ENCODE assay signal across 10 cellular contexts in the genomic region with DNA sequence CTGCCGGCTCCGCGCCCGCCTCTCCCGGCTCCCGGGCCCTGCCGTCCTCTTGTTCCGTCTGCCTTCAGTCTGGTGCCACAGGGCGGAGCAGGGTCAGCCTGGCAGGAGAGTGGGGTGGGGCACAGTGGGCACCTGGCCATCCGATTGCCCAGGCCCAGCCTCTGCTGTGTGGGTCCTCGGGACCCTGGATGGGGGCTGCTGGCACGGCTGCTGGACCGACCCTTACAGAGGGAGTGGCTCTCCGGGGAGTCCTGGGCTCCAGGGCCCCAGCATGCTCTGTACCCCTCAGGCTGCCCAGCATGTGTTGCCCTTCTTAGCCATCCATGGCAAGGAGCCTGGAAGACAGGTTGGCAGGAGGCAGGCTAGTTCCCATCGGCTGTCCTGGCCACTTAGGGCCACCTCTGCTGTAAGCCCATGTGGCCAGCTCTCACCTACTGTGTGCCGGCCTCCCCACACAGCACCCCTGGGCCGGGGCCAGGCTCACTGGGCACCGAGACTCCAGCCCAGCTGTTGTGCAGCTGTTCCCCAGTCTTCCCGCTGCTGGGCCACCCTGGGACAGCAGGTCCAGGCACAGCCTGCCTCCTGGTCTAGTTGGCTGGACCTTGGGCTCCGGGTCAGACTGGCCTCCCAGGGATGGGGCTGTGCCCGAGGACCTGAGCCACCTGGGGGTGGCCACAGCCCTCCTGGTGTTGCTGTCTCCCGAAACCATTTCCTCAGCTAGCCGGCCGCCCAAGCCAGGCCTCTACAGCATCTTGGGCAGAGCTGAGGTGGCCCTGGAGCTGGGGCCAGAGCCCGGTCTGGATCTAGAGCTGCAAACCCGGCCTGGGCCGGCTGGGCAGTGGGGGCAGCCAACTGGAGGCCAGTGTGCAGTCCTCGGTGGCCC. TPM values are rescaled to one million over a fixed set of nuclear protein-coding genes. Genes with fewer than 3 reads are reported as not detected.
DNase-seq lines count a peak whose midpoint lies in the region; ATAC-seq, FAIRE-seq and TF ChIP-seq lines count a peak whose summit lies in the region.
"Had no signal": no experiment of that assay in that cellular context is flagged by ENCODE, and none has a peak within 500 bp of the region (broad histone marks: within the 10 kb centered on the region; RNA-seq: fewer than 3 reads in every experiment).

No MANE protein-coding gene starts in this region.

- WGBS in pancreas, 2 donors: 59 to 61% methylated on average over 28 of the region's 28 CpGs

- H3K4me3 ChIP-seq in AG10803 (ENCODE audit: low read length): peak overlapping the region; percentile 45
- H3K4me3 ChIP-seq in adipocyte (ENCODE audit: low read length): peak overlapping the region; percentile 69
- peak overlapping the region in 2 of 4 donors; percentile 9 to 20 for H3K4me3 ChIP-seq in pancreas

- TF ChIP-seq CTCF in AG10803 (conservative IDR thresholded peaks at IDR 0.05; ENCODE audit: low read length) (no peak), pancreas (IDR thresholded peaks at IDR 0.05) (no peak)

- H3K36me3 ChIP-seq in adipocyte (ENCODE audit: control insufficient read depth, insufficient read depth, low read length, severe bottlenecking): no peaks in the 10 kb centered on the region
- no peaks in the 10 kb centered on the region for H3K36me3 ChIP-seq in pancreas

- ATAC-seq in pancreas (peak in 1 of 4 donors; percentile 17), HG03469 (IDR thresholded peaks at IDR 0.05; ENCODE audit: unreplicated experiment) (no peak), HG03442 (IDR thresholded peaks at IDR 0.05; ENCODE audit: unreplicated experiment) (no peak)

- H3K9me3 ChIP-seq in adipocyte (ENCODE audit: control insufficient read depth, low read length): no peaks in the 10 kb centered on the region
- no peaks in the 10 kb centered on the region for H3K9me3 ChIP-seq in pancreas

- H3K9ac ChIP-seq in adipocyte (ENCODE audit: low read length): peak overlapping the region; percentile 88

- peak overlapping the region; percentile 68 to 88 (median 73) for H3K27ac ChIP-seq in pancreas

- peak; percentile 55 for DNase-seq in AG10803 (ENCODE audit: low read depth)
- DNase-seq in adipocyte (ENCODE audit: low read depth): no peak
- peak; percentile 39 for DNase-seq in globus pallidus (ENCODE audit: low spot score)
- peak in 2 of 6 donors; percentile 50 for DNase-seq in pancreas
- DNase-seq in OCI-M2 (lab: John Stamatoyannopoulos, UW; ENCODE audit: unreplicated experiment): no peak
- DNase-seq in activated T-cell treated with anti-CD3 and anti-CD28 coated beads, Interleukin-2, amount 50 U/mL, for 48 hours: no peak
- DNase-seq: activated CD8-positive, alpha-beta memory T cell treated with anti-CD3 and anti-CD28 coated beads for 24 hours; CD4-positive, CD25-positive, alpha-beta regulatory T cell had no signal

- H3K4me1 ChIP-seq in adipocyte (ENCODE audit: control insufficient read depth, insufficient read depth, low read length) (peaks cover 66% of the 10 kb centered on the region), pancreas (peaks cover 32 to 51% (median 37%) of the 10 kb centered on the region in 3 donors)

- H3K27me3 ChIP-seq in adipocyte (replicated peaks; ENCODE audit: control insufficient read depth, insufficient read depth, low read length): no peaks in the 10 kb centered on the region
- H3K27me3 ChIP-seq in pancreas: no peaks in the 10 kb centered on the region

- intact Hi-C loops in pancreas (cut with DNase I): no loop called here

- FAIRE-seq in pancreas (lab: Jason Lieb, UNC): no peak

RNA-seq across cellular contexts. Expression of a gene that starts 24.9 kb away (rescaled TPM):
- total RNA-seq in pancreas: 10 to 100 TPM in 2 of 6 donors, 1 to 10 TPM in 4; 8.0 to 11.5 (median 9.6) TPM
- polyA plus RNA-seq in pancreas: 10 to 100 TPM; 11.4 to 24.1 TPM
- polyA plus RNA-seq: CD4-positive, CD25-positive, alpha-beta regulatory T cell had no signal

Comparison
In these comparisons a context has a peak if more than half of its experiments do, and no peak if none do; other contexts are left out.
1. DNase-seq: peak in AG10803 (single experiment) and globus pallidus (single experiment); none in adipocyte (single experiment), OCI-M2 (single experiment) and activated T-cell treated with anti-CD3 and anti-CD28 coated beads, Interleukin-2, amount 50 U/mL, for 48 hours (0 of 2).